Comparison of ENCODE assay signal across 17 cellular contexts in genomic region chr15:98484914-98485313, GRCh38.
DNase-seq lines count a peak whose midpoint lies in the region; TF ChIP-seq lines count a peak whose summit lies in the region.
"Had no signal": no experiment of that assay in that cellular context is flagged by ENCODE, and none has a peak within 500 bp of the region (broad histone marks: within the 10 kb centered on the region; RNA-seq: fewer than 3 reads in every experiment).

No MANE protein-coding gene starts in this region.

- H3K4me1 ChIP-seq in mesendoderm (ENCODE audit: control insufficient read depth, low read depth, low read length) = no peaks in the 10 kb centered on the region
- H3K4me1 ChIP-seq: HAP-1 had no signal

- H3K4me3 ChIP-seq in epithelial cell of esophagus (ENCODE audit: low read length) = no peak overlapping the region
- no peak overlapping the region for H3K4me3 ChIP-seq in mesendoderm (ENCODE audit: low read length)
- H3K4me3 ChIP-seq: HAP-1 had no signal

- no peaks in the 10 kb centered on the region for H3K27me3 ChIP-seq in mesendoderm (ENCODE audit: insufficient read depth, low read length, poor library complexity)

- no peaks in the 10 kb centered on the region for H3K36me3 Mint-ChIP-seq in type B pancreatic cell
- H3K36me3 Mint-ChIP-seq: CD4-positive, alpha-beta memory T cell had no signal

- no peak overlapping the region for H3K27ac Mint-ChIP-seq in type B pancreatic cell
- H3K27ac Mint-ChIP-seq: CD4-positive, alpha-beta memory T cell; HFFc6 had no signal

- H4K5ac ChIP-seq in mesendoderm (ENCODE audit: low read length) = no peak overlapping the region

- no peaks in the 10 kb centered on the region for H3K9me3 Mint-ChIP-seq in type B pancreatic cell
- H3K9me3 Mint-ChIP-seq: HFFc6 had no signal

- no peak overlapping the region for H3K23ac ChIP-seq in mesendoderm (ENCODE audit: low read length)

- H3K56ac ChIP-seq in mesendoderm (ENCODE audit: low read length) = no peak overlapping the region

- H3K27ac ChIP-seq in mesendoderm (ENCODE audit: low read depth, low read length) = no peak overlapping the region

- no peak overlapping the region for H3K4ac ChIP-seq in mesendoderm (ENCODE audit: low read depth, low read length)

- no peaks in the 10 kb centered on the region for H3K36me3 ChIP-seq in mesendoderm (ENCODE audit: control insufficient read depth, insufficient read depth, low read length)
- H3K36me3 ChIP-seq: HAP-1 had no signal

- no peak overlapping the region for H2BK120ac ChIP-seq in mesendoderm (ENCODE audit: low read depth, low read length)

- H3K4me3 Mint-ChIP-seq in type B pancreatic cell = no peak overlapping the region
- H3K4me3 Mint-ChIP-seq: CD4-positive, alpha-beta memory T cell; HFFc6 had no signal

- H2AK5ac ChIP-seq in mesendoderm (ENCODE audit: low read length) = no peak overlapping the region

- H2BK5ac ChIP-seq in mesendoderm (ENCODE audit: low read length) = no peak overlapping the region

- H2BK15ac ChIP-seq in mesendoderm (replicated peaks; ENCODE audit: low read depth) = no peak overlapping the region

- no peak overlapping the region for H3K9ac ChIP-seq in mesendoderm (ENCODE audit: low read length)

- H3K4me1 Mint-ChIP-seq in type B pancreatic cell (ENCODE audit: unreplicated experiment) = peaks cover 16% of the 10 kb centered on the region
- H3K4me1 Mint-ChIP-seq: CD4-positive, alpha-beta memory T cell had no signal

- no peaks in the 10 kb centered on the region for H3K79me1 ChIP-seq in mesendoderm (ENCODE audit: low read length)

- DNase-seq in DMS53 (lab: John Stamatoyannopoulos, UW) (peak; percentile 90), NCI-H82 treated with DMSO at 0.1 percent for 48 hours (lab: John Stamatoyannopoulos, UW; ENCODE audit: unreplicated experiment) (peak; percentile 22), epithelial cell of esophagus (ENCODE audit: low read depth) (peak; percentile 42), mesendoderm (peak; percentile 25), type B pancreatic cell (ENCODE audit: extremely low spot score, unreplicated experiment) (no peak), GM19238 (ENCODE audit: insufficient read length, low spot score) (no peak)
- no peak for DNase-seq in stimulated activated CD4-positive, alpha-beta T cell treated with anti-CD3 and anti-CD28 coated beads, Interleukin-4, amount 100 ng/mL, for 24 hours
- no peak for DNase-seq in activated CD4-positive, alpha-beta T cell treated with anti-CD3 and anti-CD28 coated beads, Interleukin-2, amount 50 U/mL, for 4 hours
- DNase-seq: 8988T; C1 segment of cervical spinal cord; CD4-positive, alpha-beta memory T cell; COR-L47; DMS153; DND-41; GOT3; HFFc6 had no signal

- no peak for TF ChIP-seq CTCF in epithelial cell of esophagus (IDR thresholded peaks at IDR 0.05; ENCODE audit: insufficient read depth, low read depth, low read length, missing control alignments)
- no peak for TF ChIP-seq CTCF in type B pancreatic cell (conservative IDR thresholded peaks at IDR 0.05)

- no peaks in the 10 kb centered on the region for H3K27me3 Mint-ChIP-seq in type B pancreatic cell

- no peak overlapping the region for H4K8ac ChIP-seq in mesendoderm (ENCODE audit: low read depth, low read length)

- no peak overlapping the region for H3K4me2 ChIP-seq in mesendoderm (ENCODE audit: low read length)

- WGBS in mesendoderm (ENCODE audit: extremely low coverage, insufficient coverage, low lambda C conversion rate) = no CpG with 5 or more reads among the region's 1 CpG

- no peak overlapping the region for H3K18ac ChIP-seq in mesendoderm (ENCODE audit: low read length)

- no peaks in the 10 kb centered on the region for H3K79me2 ChIP-seq in mesendoderm (ENCODE audit: control insufficient read depth, insufficient read depth, low read length)

Comparison
In these comparisons a context has a peak if more than half of its experiments do, and no peak if none do; other contexts are left out.
1. DNase-seq: peak in DMS53 (single experiment), NCI-H82 treated with DMSO at 0.1 percent for 48 hours (single experiment), epithelial cell of esophagus (single experiment) and mesendoderm (single experiment); none in type B pancreatic cell (single experiment), stimulated activated CD4-positive, alpha-beta T cell treated with anti-CD3 and anti-CD28 coated beads, Interleukin-4, amount 100 ng/mL, for 24 hours (single experiment), activated CD4-positive, alpha-beta T cell treated with anti-CD3 and anti-CD28 coated beads, Interleukin-2, amount 50 U/mL, for 4 hours (0 of 2) and GM19238 (single experiment).